8 cellular contexts compared by ENCODE assay signal in the genomic region with DNA sequence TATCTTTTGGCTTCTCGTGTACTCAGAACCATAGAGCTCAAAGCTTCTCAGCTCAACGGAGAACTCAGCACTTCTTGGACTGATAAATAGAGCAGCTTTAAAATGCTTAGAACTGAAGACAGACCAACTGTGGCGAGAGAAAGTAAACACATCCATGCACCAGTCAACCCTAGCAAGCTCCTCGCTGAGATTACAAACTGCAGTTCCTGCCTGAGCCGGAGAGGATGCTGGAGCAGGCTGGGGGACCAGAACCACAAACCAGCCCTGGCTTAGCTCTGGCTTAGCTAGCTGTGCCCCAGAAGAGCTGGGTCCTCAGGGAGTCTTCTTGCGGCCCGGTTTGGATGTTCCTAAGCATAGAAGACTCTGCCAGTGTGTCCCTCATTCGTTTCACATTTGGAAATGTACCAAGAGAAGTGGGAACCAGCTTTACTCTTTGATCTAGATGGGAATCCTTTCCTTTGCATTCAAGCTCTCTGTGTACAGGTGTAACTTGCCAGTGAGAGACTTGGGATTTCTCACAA. TPM values are rescaled to one million over a fixed set of nuclear protein-coding genes. Genes with fewer than 3 reads are reported as not detected.
DNase-seq lines count a peak whose midpoint lies in the region; ATAC-seq and TF ChIP-seq lines count a peak whose summit lies in the region.
"Had no signal": no experiment of that assay in that cellular context is flagged by ENCODE, and none has a peak within 500 bp of the region (broad histone marks: within the 10 kb centered on the region; RNA-seq: fewer than 3 reads in every experiment).

No MANE protein-coding gene starts in this region.

- no peak overlapping the region for H2AFZ ChIP-seq in parathyroid adenoma
- no peak overlapping the region for H2AFZ ChIP-seq in PC-3 (ENCODE audit: low read length)

- POLR2A ChIA-PET in PC-3 (lab: Charles Lee; ENCODE audit: unreplicated experiment), result no interaction called here

- H3K27me3 ChIP-seq in parathyroid adenoma (ENCODE audit: control insufficient read depth, insufficient read depth, low read length), result peaks cover 15% of the 10 kb centered on the region
- H3K27me3 ChIP-seq in PC-3 (ENCODE audit: low read length), result no peaks in the 10 kb centered on the region

- CTCF ChIA-PET in PC-3 (lab: Charles Lee), result no interaction called here

- H3K27ac ChIP-seq in parathyroid adenoma, result no peak overlapping the region
- no peak overlapping the region for H3K27ac ChIP-seq in PC-3 (ENCODE audit: low read length)
- H3K27ac ChIP-seq: KMS-11 had no signal

- H3K9me3 ChIP-seq in parathyroid adenoma (ENCODE audit: control insufficient read depth, low read length) (no peaks in the 10 kb centered on the region), PC-3 (ENCODE audit: low read length) (no peaks in the 10 kb centered on the region)

- H3K9me2 ChIP-seq in PC-3 (replicated peaks; ENCODE audit: low read length), result no peaks in the 10 kb centered on the region

- H3K4me3 ChIP-seq in parathyroid adenoma (ENCODE audit: low read depth, low read length) (no peak overlapping the region), PC-3 (ENCODE audit: low read length) (no peak overlapping the region)

- H3K4me1 ChIP-seq in parathyroid adenoma, result peaks cover 5% of the 10 kb centered on the region
- no peaks in the 10 kb centered on the region for H3K4me1 ChIP-seq in PC-3 (ENCODE audit: insufficient read depth, low read length)

- peak overlapping the region; percentile 9 for H3K4me2 ChIP-seq in parathyroid adenoma (ENCODE audit: low read length)
- H3K4me2 ChIP-seq in PC-3 (ENCODE audit: low read length), result no peak overlapping the region
- H3K4me2 ChIP-seq: KMS-11 had no signal

- no peak overlapping the region for H3K9ac ChIP-seq in parathyroid adenoma
- H3K9ac ChIP-seq in PC-3 (ENCODE audit: low read length), result no peak overlapping the region
- H3K9ac ChIP-seq: KMS-11 had no signal

- H3K36me3 ChIP-seq in parathyroid adenoma (ENCODE audit: control insufficient read depth, insufficient read depth, low read length) (no peaks in the 10 kb centered on the region), PC-3 (ENCODE audit: low read depth, low read length) (no peaks in the 10 kb centered on the region)

- DNase-seq in NCI-H2227 (lab: John Stamatoyannopoulos, UW; ENCODE audit: unreplicated experiment), result peak; percentile 15
- peak; percentile 15 for DNase-seq in central memory CD4-positive, alpha-beta T cell
- DNase-seq in NCI-H1105 treated with DMSO at 0.1 percent for 48 hours (lab: John Stamatoyannopoulos, UW), result no peak
- DNase-seq in PC-3, result no peak
- DNase-seq in GDM1 (lab: John Stamatoyannopoulos, UW), result no peak

- no peaks in the 10 kb centered on the region for H4K20me1 ChIP-seq in PC-3 (ENCODE audit: low read length)

- TF ChIP-seq CTCF in parathyroid adenoma (IDR thresholded peaks at IDR 0.05) (no peak), PC-3 (conservative IDR thresholded peaks at IDR 0.05; ENCODE audit: low read depth, low read length) (no peak)

- ATAC-seq in GM18519 (IDR thresholded peaks at IDR 0.05; ENCODE audit: low FRiP score, unreplicated experiment) (peak; percentile 59), PC-3 (no peak)

- no peaks in the 10 kb centered on the region for H3K79me2 ChIP-seq in parathyroid adenoma
- H3K79me2 ChIP-seq in PC-3 (ENCODE audit: low read length), result no peaks in the 10 kb centered on the region

- no TSS peak for BruUV-seq in PC-3 (replicated peaks; lab: Mats Ljungman, UMichigan)

- intact Hi-C loops in PC-3 (cut with micrococcal nuclease), result no loop called here

- no peaks in the 10 kb centered on the region for H3F3A ChIP-seq in PC-3 (ENCODE audit: low read length, unreplicated experiment)

RNA-seq across cellular contexts. Expression of a gene that starts 5.6 kb away (rescaled TPM):
- 2.6 and 3.4 TPM in 2 replicates for total RNA-seq in PC-3 (2014; rRNA removed)

Comparison
In these comparisons a context has a peak if more than half of its experiments do, and no peak if none do; other contexts are left out.
1. DNase-seq: peak in NCI-H2227 (single experiment) and central memory CD4-positive, alpha-beta T cell (single experiment); none in NCI-H1105 treated with DMSO at 0.1 percent for 48 hours (single experiment), PC-3 (single experiment) and GDM1 (single experiment).